12 cellular contexts compared by ENCODE assay signal in the genomic region with DNA sequence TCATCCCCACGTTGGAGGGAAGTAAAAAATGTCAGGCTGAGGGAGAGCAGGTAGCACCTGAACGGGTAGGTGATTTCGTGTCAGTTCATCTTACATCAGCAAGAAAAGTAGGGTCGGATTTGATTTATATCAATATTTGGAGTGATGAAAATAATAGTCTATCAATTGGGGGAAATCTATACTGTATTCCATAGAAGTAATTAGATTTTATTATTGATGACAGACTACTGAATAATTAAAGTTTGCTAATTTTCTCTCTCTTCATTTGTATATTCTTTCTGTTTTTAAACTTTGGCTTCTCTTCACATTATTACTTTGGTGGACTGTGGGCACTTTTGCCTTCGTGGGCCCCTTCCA.
DNase-seq lines count a peak whose midpoint lies in the region; ATAC-seq, FAIRE-seq and TF ChIP-seq lines count a peak whose summit lies in the region.
"Had no signal": no experiment of that assay in that cellular context is flagged by ENCODE, and none has a peak within 500 bp of the region (broad histone marks: within the 10 kb centered on the region; RNA-seq: fewer than 3 reads in every experiment).

No MANE protein-coding gene starts in this region.

- H3K27ac ChIP-seq in 22Rv1 (0 out of 2 replicates have a peak overlapping the region, but pooled peaks have one; percentile 33), GM23248 (no peak overlapping the region), astrocyte (ENCODE audit: low read depth, low read length) (no peak overlapping the region)

- H3K9me3 Mint-ChIP-seq in astrocyte (ENCODE audit: unreplicated experiment) (no peaks in the 10 kb centered on the region), naive B cell (no peaks in the 10 kb centered on the region)
- H3K9me3 Mint-ChIP-seq: IgD-negative memory B cell had no signal

- DNase-seq in GM23248 (no peak), astrocyte (ENCODE audit: low read depth) (no peak), naive B cell (no peak), SKM-1 treated with dmso at 0.1 percent for 144 hours (lab: John Stamatoyannopoulos, UW; ENCODE audit: unreplicated experiment) (no peak), cerebellar cortex (ENCODE audit: low spot score) (no peak)
- DNase-seq: COR-L47 had no signal

- H2AFZ ChIP-seq in GM23248 (peak overlapping the region; percentile 93), astrocyte (ENCODE audit: low read depth, low read length) (no peak overlapping the region)

- H3K36me3 ChIP-seq in GM23248 (ENCODE audit: low read depth): no peaks in the 10 kb centered on the region
- H3K36me3 ChIP-seq in astrocyte (ENCODE audit: insufficient read depth, low read length): no peaks in the 10 kb centered on the region
- H3K36me3 ChIP-seq: ascending aorta, left lung had no signal

- H3K4me1 Mint-ChIP-seq in astrocyte (ENCODE audit: low read depth, unreplicated experiment) (peaks cover 11% of the 10 kb centered on the region), naive B cell (peaks cover 7 to 18% (median 15%) of the 10 kb centered on the region in 3 donors)

- ATAC-seq in naive B cell (ENCODE audit: low read depth in 2 of 2): no peak
- ATAC-seq in GM21367 (IDR thresholded peaks at IDR 0.05; ENCODE audit: unreplicated experiment): no peak
- ATAC-seq in activated CD4-positive, CD25-positive, alpha-beta regulatory T cell treated with anti-CD3 and anti-CD28 coated beads, Interleukin-2, amount 50 U/mL, for 24 hours: no peak

- H3K4me2 ChIP-seq in GM23248 (ENCODE audit: unreplicated experiment) (no peak overlapping the region), astrocyte (ENCODE audit: low read length) (peak overlapping the region; percentile 93)

- peaks cover 10% of the 10 kb centered on the region; the same call in 1 of the 2 replicates for H3F3A ChIP-seq in GM23248 (ENCODE audit: insufficient read depth)

- H3K4me1 ChIP-seq in GM23248 (ENCODE audit: insufficient read depth) (no peaks in the 10 kb centered on the region), astrocyte (ENCODE audit: insufficient read depth, low read length) (peaks cover 9% of the 10 kb centered on the region)
- H3K4me1 ChIP-seq: ascending aorta had no signal

- no peaks in the 10 kb centered on the region for H3K9me3 ChIP-seq in GM23248 (ENCODE audit: low read depth)
- no peaks in the 10 kb centered on the region for H3K9me3 ChIP-seq in astrocyte (ENCODE audit: insufficient read depth, low read depth, low read length)
- H3K9me3 ChIP-seq: ascending aorta, left lung had no signal

- H3K27me3 Mint-ChIP-seq in astrocyte (ENCODE audit: low read depth, unreplicated experiment) (peaks cover 7% of the 10 kb centered on the region), naive B cell (peaks cover 9 to 16% (median 15%) of the 10 kb centered on the region in 3 donors)

- H3K27me3 ChIP-seq in GM23248 (replicated peaks; ENCODE audit: insufficient read depth): peaks cover 28% of the 10 kb centered on the region
- peaks cover 10% of the 10 kb centered on the region for H3K27me3 ChIP-seq in astrocyte (ENCODE audit: insufficient read depth, low read length)

- WGBS in GM23248 (ENCODE audit: low coverage in 1 of 2, low lambda C conversion rate in 2 of 2, missing lambda C conversion rate in 2 of 2), 2 experiments: 18 to 22% methylated on average over 5 of the region's 5 CpGs

- peak overlapping the region; percentile 80; the same call in 1 of the 2 replicates for H3K4me3 ChIP-seq in GM23248
- no peak overlapping the region for H3K4me3 ChIP-seq in astrocyte (ENCODE audit: insufficient read depth, low read depth, low read length)

- H4K20me1 ChIP-seq in GM23248 (ENCODE audit: insufficient read depth): no peaks in the 10 kb centered on the region
- no peaks in the 10 kb centered on the region for H4K20me1 ChIP-seq in astrocyte (ENCODE audit: insufficient read depth, low read length)

- H3K79me2 ChIP-seq in GM23248 (ENCODE audit: insufficient read depth): no peaks in the 10 kb centered on the region
- no peaks in the 10 kb centered on the region for H3K79me2 ChIP-seq in astrocyte (ENCODE audit: insufficient read depth, low read length)

- in situ Hi-C loops in GM23248 (cut with MboI): no loop called here

- H3K36me3 Mint-ChIP-seq in astrocyte (ENCODE audit: low read depth, unreplicated experiment): no peaks in the 10 kb centered on the region
- H3K36me3 Mint-ChIP-seq in naive B cell: no peaks in the 10 kb centered on the region
- H3K36me3 Mint-ChIP-seq: IgD-negative memory B cell had no signal

- no peak overlapping the region for H3K4me3 Mint-ChIP-seq in astrocyte (ENCODE audit: unreplicated experiment)
- peak overlapping the region; percentile 80 to 93 (median 88) for H3K4me3 Mint-ChIP-seq in naive B cell

- peak; percentile 66 for TF ChIP-seq CTCF in 22Rv1 (IDR thresholded peaks at IDR 0.05)
- no peak for TF ChIP-seq CTCF in astrocyte (IDR thresholded peaks at IDR 0.05; ENCODE audit: insufficient read depth, low read depth, low read length)

- peak overlapping the region; percentile 10 for H3K27ac Mint-ChIP-seq in astrocyte (ENCODE audit: unreplicated experiment)
- peak overlapping the region in 3 of 6 donors; percentile 37 to 90 (median 66) for H3K27ac Mint-ChIP-seq in naive B cell

- no peak for FAIRE-seq in astrocyte (lab: Jason Lieb, UNC)

- H3K9me2 ChIP-seq in GM23248 (ENCODE audit: insufficient read depth): no peaks in the 10 kb centered on the region

- no peak overlapping the region for H3K9ac ChIP-seq in GM23248
- no peak overlapping the region for H3K9ac ChIP-seq in astrocyte (ENCODE audit: low read length)
